18 cellular contexts compared by ENCODE assay signal in the genomic region with DNA sequence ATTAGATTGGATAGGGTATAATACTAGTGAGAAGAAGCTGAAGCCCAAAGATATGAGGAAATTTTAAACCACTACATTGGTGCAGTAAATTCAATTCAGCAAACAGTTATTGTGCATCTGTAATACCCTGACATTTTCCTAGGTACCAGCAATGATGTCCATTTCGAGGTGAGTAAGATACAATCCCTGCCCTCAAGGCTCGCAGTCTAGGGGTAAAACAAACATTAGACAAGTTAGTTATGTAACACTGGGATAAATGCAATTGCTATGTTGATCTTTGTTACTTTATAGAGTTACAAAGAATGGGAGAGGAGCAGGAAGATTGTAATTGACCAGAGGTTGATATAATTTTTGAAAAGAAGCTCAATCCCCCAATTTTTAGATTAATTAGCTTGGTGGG.
DNase-seq lines count a peak whose midpoint lies in the region; ATAC-seq and TF ChIP-seq lines count a peak whose summit lies in the region.
"Had no signal": no experiment of that assay in that cellular context is flagged by ENCODE, and none has a peak within 500 bp of the region (broad histone marks: within the 10 kb centered on the region; RNA-seq: fewer than 3 reads in every experiment).

No MANE protein-coding gene starts in this region.

- no peaks in the 10 kb centered on the region for H3K36me3 Mint-ChIP-seq in nephron (ENCODE audit: low read depth)
- H3K36me3 Mint-ChIP-seq in endodermal cell (ENCODE audit: low read depth) = no peaks in the 10 kb centered on the region
- H3K36me3 Mint-ChIP-seq: CD8-positive, alpha-beta T cell had no signal

- H3K9ac ChIP-seq in endodermal cell (ENCODE audit: extremely low read depth, low read length, poor library complexity, severe bottlenecking) = no peak overlapping the region
- H3K9ac ChIP-seq: BLaER1 treated with 17β-estradiol and CSF1 and Interleukin-3, amounts not matched to agents 10 nM and 100 nM had no signal

- TF ChIP-seq CTCF in nephron (IDR thresholded peaks at IDR 0.05; ENCODE audit: unreplicated experiment in 3 of 3) (no peak), endodermal cell (conservative IDR thresholded peaks at IDR 0.05) (no peak)

- H3K4me3 ChIP-seq in endodermal cell (ENCODE audit: low read length) = no peak overlapping the region
- H3K4me3 ChIP-seq: BLaER1 treated with 17β-estradiol and CSF1 and Interleukin-3, amounts not matched to agents 10 nM and 100 nM; GM23338 had no signal

- no peaks in the 10 kb centered on the region for H3K9me3 ChIP-seq in endodermal cell (ENCODE audit: control insufficient read depth, low read length)
- H3K9me3 ChIP-seq: BLaER1 treated with 17β-estradiol and CSF1 and Interleukin-3, amounts not matched to agents 10 nM and 100 nM had no signal

- peaks cover 4% of the 10 kb centered on the region for H3K4me1 ChIP-seq in endodermal cell (ENCODE audit: control insufficient read depth, insufficient read depth, low read length)
- H3K4me1 ChIP-seq: BLaER1 treated with 17β-estradiol and CSF1 and Interleukin-3, amounts not matched to agents 10 nM and 100 nM had no signal

- no peak for ATAC-seq in GM21717 (IDR thresholded peaks at IDR 0.05; ENCODE audit: unreplicated experiment)
- ATAC-seq: CD8-positive, alpha-beta T cell; GM23338 had no signal

- no peak overlapping the region for H3K27ac ChIP-seq in endodermal cell (ENCODE audit: low read depth, low read length)
- H3K27ac ChIP-seq: BLaER1 treated with 17β-estradiol and CSF1 and Interleukin-3, amounts not matched to agents 10 nM and 100 nM; HL-60 had no signal

- H3K9me3 Mint-ChIP-seq in nephron = no peaks in the 10 kb centered on the region
- H3K9me3 Mint-ChIP-seq in endodermal cell = no peaks in the 10 kb centered on the region
- H3K9me3 Mint-ChIP-seq: CD8-positive, alpha-beta T cell; GM23338; HFFc6 had no signal

- H3K27me3 Mint-ChIP-seq in nephron (ENCODE audit: low read depth) (no peaks in the 10 kb centered on the region), endodermal cell (ENCODE audit: insufficient read depth) (no peaks in the 10 kb centered on the region)
- H3K27me3 Mint-ChIP-seq: B cell had no signal

- H3K27me3 ChIP-seq in endodermal cell (ENCODE audit: control insufficient read depth, insufficient read depth, low read length, poor library complexity, severe bottlenecking) = peaks cover 32% of the 10 kb centered on the region
- H3K27me3 ChIP-seq: BLaER1 treated with 17β-estradiol and CSF1 and Interleukin-3, amounts not matched to agents 10 nM and 100 nM had no signal

- no peaks in the 10 kb centered on the region for H3K36me3 ChIP-seq in endodermal cell (ENCODE audit: control insufficient read depth, insufficient read depth, low read length)
- H3K36me3 ChIP-seq: BLaER1 treated with 17β-estradiol and CSF1 and Interleukin-3, amounts not matched to agents 10 nM and 100 nM had no signal

- peak overlapping the region; percentile 80 to 87 (median 84) for H3K27ac Mint-ChIP-seq in nephron
- no peak overlapping the region for H3K27ac Mint-ChIP-seq in endodermal cell
- H3K27ac Mint-ChIP-seq: B cell; CD8-positive, alpha-beta T cell; GM23338; HFFc6 had no signal

- H3K4me1 Mint-ChIP-seq in nephron (peaks cover 72% of the 10 kb centered on the region), endodermal cell (peaks cover 11% of the 10 kb centered on the region)
- H3K4me1 Mint-ChIP-seq: B cell had no signal

- WGBS in endodermal cell (ENCODE audit: insufficient coverage in 1 of 2, insufficient read length in 1 of 2), 2 experiments = 92 to 100% methylated on average over 1 to 2 of the region's 2 CpGs

- DNase-seq in Daoy (ENCODE audit: low read depth) (peak; percentile 2), M059J (ENCODE audit: low read depth) (peak; percentile 21), renal cortical epithelial cell (ENCODE audit: low read depth) (peak; percentile 44), NCI-H345 (lab: John Stamatoyannopoulos, UW) (no peak), endodermal cell (no peak)
- DNase-seq: Calu3; CD8-positive, alpha-beta T cell; DMS 273 treated with DMSO at 0.1 percent for 48 hours; DMS53; DND-41; HCEC 1CT; HFFc6 had no signal

- H3K4me3 Mint-ChIP-seq in nephron (no peak overlapping the region), endodermal cell (no peak overlapping the region)
- H3K4me3 Mint-ChIP-seq: B cell; CD8-positive, alpha-beta T cell; GM23338; HFFc6 had no signal

Comparison
In these comparisons a context has a peak if more than half of its experiments do, and no peak if none do; other contexts are left out.
1. DNase-seq: peak in Daoy (single experiment), M059J (single experiment) and renal cortical epithelial cell (single experiment); none in NCI-H345 (single experiment) and endodermal cell (single experiment).